20 cellular contexts compared by ENCODE assay signal in genomic region chr3:58627941-58628340, GRCh38. TPM values are rescaled to one million over a fixed set of nuclear protein-coding genes. Genes with fewer than 3 reads are reported as not detected.
DNase-seq lines count a peak whose midpoint lies in the region; ATAC-seq, FAIRE-seq and TF ChIP-seq lines count a peak whose summit lies in the region.
"Had no signal": no experiment of that assay in that cellular context is flagged by ENCODE, and none has a peak within 500 bp of the region (broad histone marks: within the 10 kb centered on the region; RNA-seq: fewer than 3 reads in every experiment).

No MANE protein-coding gene starts in this region.

- H3K36me3 ChIP-seq in colonic mucosa = no peaks in the 10 kb centered on the region
- no peaks in the 10 kb centered on the region for H3K36me3 ChIP-seq in lung (ENCODE audit: control insufficient read depth in 2 of 2, insufficient read depth in 2 of 2, low read length in 2 of 2)
- H3K36me3 ChIP-seq in suprapubic skin = no peaks in the 10 kb centered on the region
- H3K36me3 ChIP-seq in OCI-LY7 (ENCODE audit: insufficient read depth, low read length) = no peaks in the 10 kb centered on the region
- H3K36me3 ChIP-seq in ovary = no peaks in the 10 kb centered on the region
- H3K36me3 ChIP-seq: adrenal gland had no signal

- TF ChIP-seq EP300 in suprapubic skin (IDR thresholded peaks at IDR 0.05) (no peak), ovary (IDR thresholded peaks at IDR 0.05) (no peak)

- TF ChIP-seq CTCF in colonic mucosa (IDR thresholded peaks at IDR 0.05) (no peak), lung (IDR thresholded peaks at IDR 0.05; ENCODE audit: control extremely low read depth, extremely low read depth) (no peak), suprapubic skin (IDR thresholded peaks at IDR 0.05) (no peak), OCI-LY7 (conservative IDR thresholded peaks at IDR 0.05; ENCODE audit: low read length) (no peak), ovary (IDR thresholded peaks at IDR 0.05) (no peak), GM13977 (IDR thresholded peaks at IDR 0.05; ENCODE audit: extremely low read depth, insufficient read depth, missing control alignments) (no peak)

- FAIRE-seq in HTR-8/SVneo (lab: Jason Lieb, UNC) = peak; percentile 28

- CTCF ChIA-PET in OCI-LY7 (lab: Charles Lee; ENCODE audit: unreplicated experiment) = no interaction called here

- H4K20me1 ChIP-seq in OCI-LY7 (ENCODE audit: insufficient read depth, low read length) = no peaks in the 10 kb centered on the region

- no peak for DNase-seq in HTR-8/SVneo (ENCODE audit: insufficient read length, low spot score)
- no peak for DNase-seq in colonic mucosa
- no peak for DNase-seq in lung (ENCODE audit: low spot score)
- DNase-seq in suprapubic skin (ENCODE audit: low spot score in 2 of 2) = no peak
- DNase-seq in A172 (ENCODE audit: low spot score) = no peak
- DNase-seq in OCI-LY7 (ENCODE audit: low spot score) = no peak
- no peak for DNase-seq in ovary
- DNase-seq in GM13977 (ENCODE audit: low spot score) = no peak
- DNase-seq: activated CD4-positive, alpha-beta T cell treated with anti-CD3 and anti-CD28 coated beads for 36 hours; activated CD8-positive, alpha-beta memory T cell treated with anti-CD3 and anti-CD28 coated beads, Interleukin-2, amount 10 ng/mL, durations not matched to agents 7 days and 5 days; activated effector memory CD4-positive, alpha-beta T cell treated with anti-CD3 and anti-CD28 coated beads, Interleukin-2, amount 50 U/mL, for 16 hours; AML-193; glutamatergic neuron; KBM-7; NCI-H187 treated with DMSO at 0.1 percent for 48 hours; SW 1271 had no signal

- H3K4me1 ChIP-seq in colonic mucosa (peaks cover 10% of the 10 kb centered on the region), lung (ENCODE audit: control insufficient read depth in 2 of 2, insufficient read depth in 2 of 2, low read length in 2 of 2) (peaks cover 0 to 17% of the 10 kb centered on the region in 2 donors), suprapubic skin (peaks cover 27% of the 10 kb centered on the region), OCI-LY7 (ENCODE audit: insufficient read depth, low read length, poor library complexity, severe bottlenecking) (no peaks in the 10 kb centered on the region), ovary (ENCODE audit: insufficient read depth) (peaks cover 20% of the 10 kb centered on the region)

- H3K27ac ChIP-seq in colonic mucosa (peak overlapping the region; percentile 72), lung (ENCODE audit: low read depth in 1 of 2, low read length in 1 of 2) (peak overlapping the region; percentile 5 to 42), suprapubic skin (peak overlapping the region; percentile 69), OCI-LY7 (ENCODE audit: low read depth, low read length, poor library complexity, severe bottlenecking) (no peak overlapping the region), ovary (no peak overlapping the region)

- H3K4me2 ChIP-seq in OCI-LY7 (ENCODE audit: low read length) = no peak overlapping the region

- H3K9me2 ChIP-seq in OCI-LY7 (ENCODE audit: insufficient read depth, low read length) = no peaks in the 10 kb centered on the region

- POLR2A ChIA-PET in OCI-LY7 (lab: Charles Lee) = interaction anchor here (0.8 kb wide), 1 partner anchor 196 kb away, joined by 3 read pairs; no protein-coding TSS in a partner anchor

- H3K79me2 ChIP-seq in OCI-LY7 (ENCODE audit: insufficient read depth, low read depth, low read length) = no peaks in the 10 kb centered on the region

- no peak overlapping the region for H2AFZ ChIP-seq in OCI-LY7 (ENCODE audit: low read length)

- no peak overlapping the region for H3K4me3 ChIP-seq in colonic mucosa
- no peak overlapping the region for H3K4me3 ChIP-seq in lung
- H3K4me3 ChIP-seq in suprapubic skin = no peak overlapping the region
- no peak overlapping the region for H3K4me3 ChIP-seq in OCI-LY7 (ENCODE audit: low read depth, low read length, poor library complexity, severe bottlenecking)
- H3K4me3 ChIP-seq in ovary = no peak overlapping the region
- H3K4me3 ChIP-seq: adrenal gland had no signal

- H3K27me3 ChIP-seq in colonic mucosa (no peaks in the 10 kb centered on the region), lung (ENCODE audit: control insufficient read depth, insufficient read depth) (no peaks in the 10 kb centered on the region), suprapubic skin (no peaks in the 10 kb centered on the region), ovary (no peaks in the 10 kb centered on the region)
- H3K27me3 ChIP-seq: adrenal gland had no signal

- TF ChIP-seq POLR2A in suprapubic skin (IDR thresholded peaks at IDR 0.05) (no peak), ovary (IDR thresholded peaks at IDR 0.05) (no peak)

- ATAC-seq in lung (ENCODE audit: insufficient read depth, low FRiP score) = no peak
- ATAC-seq: activated CD4-positive, alpha-beta T cell treated with anti-CD3 and anti-CD28 coated beads for 36 hours; activated CD8-positive, alpha-beta memory T cell treated with anti-CD3 and anti-CD28 coated beads, Interleukin-2, amount 10 ng/mL, durations not matched to agents 7 days and 5 days; esophagus mucosa; naive thymus-derived CD8-positive, alpha-beta T cell had no signal

- no peaks in the 10 kb centered on the region for H3K9me3 ChIP-seq in colonic mucosa
- no peaks in the 10 kb centered on the region for H3K9me3 ChIP-seq in lung (ENCODE audit: control insufficient read depth in 2 of 2, insufficient read depth in 1 of 2, low read length in 1 of 2)
- H3K9me3 ChIP-seq in suprapubic skin = no peaks in the 10 kb centered on the region
- no peaks in the 10 kb centered on the region for H3K9me3 ChIP-seq in OCI-LY7 (ENCODE audit: low read length)
- H3K9me3 ChIP-seq in ovary = no peaks in the 10 kb centered on the region
- H3K9me3 ChIP-seq: adrenal gland had no signal

- WGBS in lung, 2 donors = 63 to 82% methylated on average over 6 of the region's 6 CpGs
- 63% methylated on average over 6 of the region's 6 CpGs for WGBS in suprapubic skin
- 56 to 68% (median 57%) methylated on average over 6 of the region's 6 CpGs for WGBS in ovary, 3 donors

- peak overlapping the region in 1 of 2 donors; percentile 65 for H3K9ac ChIP-seq in colonic mucosa (ENCODE audit: low read depth in 2 of 2, low read length in 2 of 2)

- in situ Hi-C loops in GM13977 (cut with MboI; ENCODE audit: low pct_unique_long_range_greater_than_20kb, low sequenced_read_pairs, unreplicated experiment) = loop anchor here (10.0 to 25.0 kb wide), 2 partner anchors 53 to 316 kb away; partner anchors contain the start of genes FAM107A, HTD2 and RPP14

- intact Hi-C loops in colonic mucosa (cut with DNase I) = loop anchor here (5.0 kb wide), 1 partner anchor 56 kb away; no protein-coding TSS in a partner anchor
- intact Hi-C loops in OCI-LY7 (cut with micrococcal nuclease; ENCODE audit: unreplicated experiment) = no loop called here
- intact Hi-C loops in ovary (cut with DNase I) = no loop called here

- no TSS peak for BruUV-seq in OCI-LY7 (replicated peaks; lab: Mats Ljungman, UMichigan)

RNA-seq across cellular contexts. Expression of gene FAM3D, which starts 38.6 kb away (rescaled TPM):
- total RNA-seq in colonic mucosa = 100 to 1,000 TPM; 646 to 707 TPM
- 10 to 100 TPM in 1 of 2 donors, 1 to 10 TPM in 1; 3.2 to 14.1 TPM for total RNA-seq in lung
- polyA plus RNA-seq in lung = 10 to 100 TPM in 1 of 2 donors, 1 to 10 TPM in 1; 9.0 to 15.1 TPM
- 1 to 10 TPM in 3 of 4 donors, not detected in 1; 1.2 to 4.0 (median 1.4) TPM for total RNA-seq in suprapubic skin
- total RNA-seq in A172 (2014; rRNA removed; shearing (Covaris generic)) = not detected in 2 replicates
- not detected in 2 replicates for total RNA-seq in OCI-LY7 (2014; rRNA removed; shearing (Covaris generic))
- not detected in 2 replicates for total RNA-seq in OCI-LY7 (2022)
- 1 to 10 TPM in 1 of 7 donors, under 1 TPM in 1, not detected in 5; 0.36 to 6.3 TPM for total RNA-seq in ovary
- not detected for polyA plus RNA-seq in ovary
- total RNA-seq: activated CD4-positive, alpha-beta T cell treated with anti-CD3 and anti-CD28 coated beads for 36 hours; activated CD8-positive, alpha-beta memory T cell treated with anti-CD3 and anti-CD28 coated beads, Interleukin-2, amount 10 ng/mL, durations not matched to agents 7 days and 5 days; naive thymus-derived CD8-positive, alpha-beta T cell; progenitor cell of endocrine pancreas had no signal
- polyA plus RNA-seq: naive thymus-derived CD8-positive, alpha-beta T cell had no signal

RNA-seq across cellular contexts. Expression of gene FAM107A, which starts 50.8 kb away (rescaled TPM):
- total RNA-seq in colonic mucosa = 1 to 10 TPM; 2.2 to 5.1 TPM
- 10 to 100 TPM in 1 of 2 donors, 1 to 10 TPM in 1; 4.2 to 83.6 TPM for total RNA-seq in lung
- 10 to 100 TPM; 21.3 to 48.1 TPM for polyA plus RNA-seq in lung
- total RNA-seq in suprapubic skin = 10 to 100 TPM; 18.1 to 33.4 (median 24.6) TPM
- not detected in 2 replicates for total RNA-seq in A172 (2014; rRNA removed; shearing (Covaris generic))
- not detected in 2 replicates for total RNA-seq in OCI-LY7 (2014; rRNA removed; shearing (Covaris generic))
- total RNA-seq in OCI-LY7 (2022) = not detected in 2 replicates
- total RNA-seq in ovary = 10 to 100 TPM in 5 of 7 donors, 1 to 10 TPM in 2; 2.7 to 47.3 (median 14.4) TPM
- polyA plus RNA-seq in ovary = 10 to 100 TPM; 14.0 to 19.9 TPM
- total RNA-seq: activated CD4-positive, alpha-beta T cell treated with anti-CD3 and anti-CD28 coated beads for 36 hours; activated CD8-positive, alpha-beta memory T cell treated with anti-CD3 and anti-CD28 coated beads, Interleukin-2, amount 10 ng/mL, durations not matched to agents 7 days and 5 days; naive thymus-derived CD8-positive, alpha-beta T cell; progenitor cell of endocrine pancreas had no signal
- polyA plus RNA-seq: naive thymus-derived CD8-positive, alpha-beta T cell had no signal

Comparison
In these comparisons a context has a peak if more than half of its experiments do, and no peak if none do; other contexts are left out.
1. H3K27ac ChIP-seq: peak in colonic mucosa (single experiment), lung (2 of 2) and suprapubic skin (single experiment); none in OCI-LY7 (single experiment) and ovary (0 of 2).
2. RNA of gene FAM3D, which starts 38.6 kb away (total RNA-seq): 646 to 707 TPM in colonic mucosa; 3.2 to 14.1 TPM in lung, 1.2 to 4.0 TPM in suprapubic skin, 0.36 to 6.3 TPM in ovary, not detected in A172 and not detected in OCI-LY7; every median in the first group is over 10 times any median in the second.